ENCODE assay signal across 8 cellular contexts in genomic region chr2:196234672-196235071, GRCh38.
DNase-seq lines count a peak whose midpoint lies in the region; ATAC-seq, FAIRE-seq and TF ChIP-seq lines count a peak whose summit lies in the region.

No MANE protein-coding gene starts in this region.

- no TSS peak for BruUV-seq in A673 (replicated peaks; lab: Mats Ljungman, UMichigan)

- TF ChIP-seq CTCF in A673 (conservative IDR thresholded peaks at IDR 0.05; ENCODE audit: low read depth, low read length): no peak
- TF ChIP-seq CTCF in astrocyte of the spinal cord (IDR thresholded peaks at IDR 0.05; ENCODE audit: low read depth, low read length): no peak

- no peaks in the 10 kb centered on the region for H3K9me3 ChIP-seq in A673 (ENCODE audit: low read depth, low read length, poor library complexity, severe bottlenecking)

- no peaks in the 10 kb centered on the region for H3K27me3 ChIP-seq in A673 (replicated peaks; ENCODE audit: insufficient read depth, low read depth, low read length, poor library complexity)

- peak overlapping the region; percentile 92 for H3K27ac ChIP-seq in A673 (ENCODE audit: low read depth, low read length, poor library complexity, severe bottlenecking)

- CTCF ChIA-PET in A673 (lab: Charles Lee): no interaction called here

- H3K4me3 ChIP-seq in A673 (ENCODE audit: low read depth, low read length, poor library complexity, severe bottlenecking): no peak overlapping the region
- no peak overlapping the region for H3K4me3 ChIP-seq in astrocyte of the spinal cord (ENCODE audit: low read depth, low read length)

- peaks cover 36% of the 10 kb centered on the region for H3K4me1 ChIP-seq in A673 (ENCODE audit: insufficient read depth, low read length, poor library complexity, severe bottlenecking)

- no peak for TF ChIP-seq POLR2A in H54 (IDR thresholded peaks at IDR 0.05; ENCODE audit: low read depth, low read length)

- POLR2A ChIA-PET in A673 (lab: Charles Lee; ENCODE audit: low non-redundant PET): no interaction called here

- intact Hi-C loops in A673 (cut with micrococcal nuclease; ENCODE audit: unreplicated experiment): loop anchor here (2.0 to 5.0 kb wide), 2 partner anchors 32 to 52 kb away; no protein-coding TSS in a partner anchor

- no peak for ATAC-seq in HG02870 (IDR thresholded peaks at IDR 0.05; ENCODE audit: unreplicated experiment)

- peak; percentile 69 for FAIRE-seq in H54 (lab: Jason Lieb, UNC)

- peak; percentile 78 for DNase-seq in A673 (ENCODE audit: low spot score)
- DNase-seq in H54 (ENCODE audit: insufficient read length, low spot score): no peak
- DNase-seq in SKM-1 treated with dmso at 0.1 percent for 144 hours (lab: John Stamatoyannopoulos, UW; ENCODE audit: unreplicated experiment): peak; percentile 71
- DNase-seq in astrocyte of the spinal cord (ENCODE audit: low read depth, low spot score): peak; percentile 89
- peak; percentile 36 to 39 for DNase-seq in stimulated activated CD4-positive, alpha-beta T cell treated with anti-CD3 and anti-CD28 coated beads, Interleukin-1b, Interleukin-23, amount 100 ng/mL, for 4 hours (ENCODE audit: low read depth in 2 of 2)
- DNase-seq in iPS-NIHi11 (ENCODE audit: low spot score): no peak
- no peak for DNase-seq in nucleus accumbens (lab: John Stamatoyannopoulos, UW)

- in situ Hi-C loops in astrocyte of the spinal cord (cut with HindIII; ENCODE audit: low sequenced_read_pairs): no loop called here

- no peaks in the 10 kb centered on the region for H3K36me3 ChIP-seq in A673 (ENCODE audit: insufficient read depth, low read length, poor library complexity, severe bottlenecking)

Comparison
In these comparisons a context has a peak if more than half of its experiments do, and no peak if none do; other contexts are left out.
1. DNase-seq: peak in A673 (single experiment), SKM-1 treated with dmso at 0.1 percent for 144 hours (single experiment), astrocyte of the spinal cord (single experiment) and stimulated activated CD4-positive, alpha-beta T cell treated with anti-CD3 and anti-CD28 coated beads, Interleukin-1b, Interleukin-23, amount 100 ng/mL, for 4 hours (2 of 2); none in H54 (single experiment), iPS-NIHi11 (single experiment) and nucleus accumbens (0 of 56).